Comparison of ENCODE assay signal across 16 cellular contexts in genomic region chr7:37432240-37432917, GRCh38. TPM values are rescaled to one million over a fixed set of nuclear protein-coding genes. Genes with fewer than 3 reads are reported as not detected.
DNase-seq lines count a peak whose midpoint lies in the region; ATAC-seq and TF ChIP-seq lines count a peak whose summit lies in the region.
"Had no signal": no experiment of that assay in that cellular context is flagged by ENCODE, and none has a peak within 500 bp of the region (broad histone marks: within the 10 kb centered on the region; RNA-seq: fewer than 3 reads in every experiment).

No MANE protein-coding gene starts in this region.

- no peaks in the 10 kb centered on the region for H4K20me1 ChIP-seq in neural progenitor cell (ENCODE audit: low read depth)

- peak overlapping the region; percentile 82 for H3K27ac Mint-ChIP-seq in activated T-cell treated with anti-CD3 and anti-CD28 coated beads, Interleukin-2, amount 50 U/mL, for 24 hours
- H3K27ac Mint-ChIP-seq in T-helper 17 cell (peak overlapping the region; percentile 75), neural progenitor cell (no peak overlapping the region)
- H3K27ac Mint-ChIP-seq in central memory CD8-positive, alpha-beta T cell (ENCODE audit: low read depth): peak overlapping the region; percentile 13

- TF ChIP-seq CTCF in colonic mucosa (IDR thresholded peaks at IDR 0.05) (no peak), neural progenitor cell (IDR thresholded peaks at IDR 0.05) (no peak)

- no peaks in the 10 kb centered on the region for H3K9me3 Mint-ChIP-seq in activated T-cell treated with anti-CD3 and anti-CD28 coated beads, Interleukin-2, amount 50 U/mL, for 24 hours
- H3K9me3 Mint-ChIP-seq in central memory CD8-positive, alpha-beta T cell: no peaks in the 10 kb centered on the region
- H3K9me3 Mint-ChIP-seq in neural progenitor cell: no peaks in the 10 kb centered on the region
- H3K9me3 Mint-ChIP-seq: H9 had no signal

- no peaks in the 10 kb centered on the region for H3K27me3 Mint-ChIP-seq in activated T-cell treated with anti-CD3 and anti-CD28 coated beads, Interleukin-2, amount 50 U/mL, for 24 hours
- H3K27me3 Mint-ChIP-seq in T-helper 17 cell: no peaks in the 10 kb centered on the region
- H3K27me3 Mint-ChIP-seq in central memory CD8-positive, alpha-beta T cell: no peaks in the 10 kb centered on the region
- no peaks in the 10 kb centered on the region for H3K27me3 Mint-ChIP-seq in neural progenitor cell (ENCODE audit: insufficient read depth, low read depth)

- H3F3A ChIP-seq in neural progenitor cell (ENCODE audit: low read depth): no peaks in the 10 kb centered on the region

- H2AFZ ChIP-seq in neural progenitor cell (replicated peaks): no peak overlapping the region
- H2AFZ ChIP-seq: parathyroid adenoma had no signal

- H3K27me3 ChIP-seq in colonic mucosa: no peaks in the 10 kb centered on the region
- no peaks in the 10 kb centered on the region for H3K27me3 ChIP-seq in neural progenitor cell
- H3K27me3 ChIP-seq: left lung had no signal

- H3K9me3 ChIP-seq in T-helper 17 cell (ENCODE audit: control insufficient read depth, low read length, poor library complexity, severe bottlenecking) (no peaks in the 10 kb centered on the region), colonic mucosa (no peaks in the 10 kb centered on the region), neural progenitor cell (ENCODE audit: low read depth) (no peaks in the 10 kb centered on the region)
- H3K9me3 ChIP-seq: left lung had no signal

- peaks cover 43% of the 10 kb centered on the region for H3K36me3 Mint-ChIP-seq in activated T-cell treated with anti-CD3 and anti-CD28 coated beads, Interleukin-2, amount 50 U/mL, for 24 hours (ENCODE audit: low read depth)
- peaks cover 6% of the 10 kb centered on the region for H3K36me3 Mint-ChIP-seq in T-helper 17 cell (ENCODE audit: low read depth)
- peaks cover 8% of the 10 kb centered on the region for H3K36me3 Mint-ChIP-seq in central memory CD8-positive, alpha-beta T cell (ENCODE audit: insufficient read depth)
- H3K36me3 Mint-ChIP-seq in neural progenitor cell: no peaks in the 10 kb centered on the region

- H3K9ac ChIP-seq in colonic mucosa (ENCODE audit: low read depth in 2 of 2, low read length in 2 of 2): no peak overlapping the region
- no peak overlapping the region for H3K9ac ChIP-seq in neural progenitor cell
- H3K9ac ChIP-seq: parathyroid adenoma had no signal

- H3K4me1 ChIP-seq in colonic mucosa (no peaks in the 10 kb centered on the region), neural progenitor cell (peaks cover 5% of the 10 kb centered on the region)

- no peak overlapping the region for H3K4me2 ChIP-seq in neural progenitor cell
- H3K4me2 ChIP-seq: smooth muscle cell had no signal

- H3K79me2 ChIP-seq in neural progenitor cell (ENCODE audit: low read depth): no peaks in the 10 kb centered on the region

- H3K4me3 Mint-ChIP-seq in activated T-cell treated with anti-CD3 and anti-CD28 coated beads, Interleukin-2, amount 50 U/mL, for 24 hours: peak overlapping the region; percentile 51
- H3K4me3 Mint-ChIP-seq in T-helper 17 cell: peak overlapping the region; percentile 62
- no peak overlapping the region for H3K4me3 Mint-ChIP-seq in central memory CD8-positive, alpha-beta T cell
- H3K4me3 Mint-ChIP-seq in neural progenitor cell: no peak overlapping the region
- H3K4me3 Mint-ChIP-seq: H9 had no signal

- H3K4me3 ChIP-seq in colonic mucosa (no peak overlapping the region), neural progenitor cell (no peak overlapping the region)
- H3K4me3 ChIP-seq: left lung, smooth muscle cell had no signal

- DNase-seq in activated T-cell treated with anti-CD3 and anti-CD28 coated beads, Interleukin-2, amount 50 U/mL, for 24 hours: no peak
- no peak for DNase-seq in activated T-cell treated with anti-CD3 and anti-CD28 coated beads for 4 hours
- DNase-seq in T-helper 17 cell: no peak
- DNase-seq in central memory CD8-positive, alpha-beta T cell (ENCODE audit: low spot score in 2 of 2): no peak
- DNase-seq in stimulated activated naive CD4-positive, alpha-beta T cell treated with Interleukin-2 at 50 U/mL for 16 hours (lab: John Stamatoyannopoulos, UW): peak; percentile 8
- DNase-seq in colonic mucosa: no peak
- DNase-seq in NCI-H510A treated with DMSO at 0.1 percent for 48 hours (lab: John Stamatoyannopoulos, UW): no peak
- DNase-seq in neural progenitor cell (ENCODE audit: low spot score): no peak
- DNase-seq: activated CD4-positive, CD25-positive, alpha-beta regulatory T cell; activated effector memory CD4-positive, alpha-beta T cell treated with Interleukin-2 at 50 U/mL for 16 hours; effector CD8-positive, alpha-beta T cell; left lung had no signal

- peak; percentile 84 for ATAC-seq in T-helper 17 cell
- peak; percentile 65 for ATAC-seq in central memory CD8-positive, alpha-beta T cell (replicated peaks; ENCODE audit: extremely low read depth, poor library complexity, severe bottlenecking)
- ATAC-seq: left lung had no signal

- H3K36me3 ChIP-seq in colonic mucosa (no peaks in the 10 kb centered on the region), neural progenitor cell (no peaks in the 10 kb centered on the region)
- H3K36me3 ChIP-seq: left lung had no signal

- H3K4me1 Mint-ChIP-seq in activated T-cell treated with anti-CD3 and anti-CD28 coated beads, Interleukin-2, amount 50 U/mL, for 24 hours (ENCODE audit: low read depth): peaks cover 97% of the 10 kb centered on the region
- H3K4me1 Mint-ChIP-seq in T-helper 17 cell: peaks cover 58% of the 10 kb centered on the region
- peaks cover 55% of the 10 kb centered on the region for H3K4me1 Mint-ChIP-seq in central memory CD8-positive, alpha-beta T cell
- peaks cover 19% of the 10 kb centered on the region for H3K4me1 Mint-ChIP-seq in neural progenitor cell

- intact Hi-C loops in colonic mucosa (cut with DNase I): no loop called here

- no peak overlapping the region for H3K27ac ChIP-seq in colonic mucosa
- no peak overlapping the region for H3K27ac ChIP-seq in neural progenitor cell
- H3K27ac ChIP-seq: left lung, parathyroid adenoma, RWPE1 had no signal

RNA-seq across cellular contexts. Expression of gene ELMO1, which starts 16.3 kb away (rescaled TPM):
- total RNA-seq in T-helper 17 cell (100 to 1,000 TPM; 160 to 169 TPM), colonic mucosa (1 to 10 TPM; 4.2 to 4.7 TPM), neural progenitor cell (ENCODE audit: low replicate concordance) (22.0 and 27.0 TPM in 2 replicates)

Comparison
In these comparisons a context has a peak if more than half of its experiments do, and no peak if none do; other contexts are left out.
1. H3K4me3 Mint-ChIP-seq: peak in activated T-cell treated with anti-CD3 and anti-CD28 coated beads, Interleukin-2, amount 50 U/mL, for 24 hours (single experiment) and T-helper 17 cell (single experiment); none in central memory CD8-positive, alpha-beta T cell (single experiment) and neural progenitor cell (single experiment).